12 cellular contexts compared by ENCODE assay signal in genomic region chr4:94641702-94642560, GRCh38.
DNase-seq lines count a peak whose midpoint lies in the region; TF ChIP-seq lines count a peak whose summit lies in the region.
"Had no signal": no experiment of that assay in that cellular context is flagged by ENCODE, and none has a peak within 500 bp of the region (broad histone marks: within the 10 kb centered on the region; RNA-seq: fewer than 3 reads in every experiment).

No MANE protein-coding gene starts in this region.

- no peak overlapping the region for H2AFZ ChIP-seq in SK-N-SH (ENCODE audit: low read depth)

- DNase-seq in H4 (ENCODE audit: low spot score) (peak; percentile 79), SK-N-SH (no peak), fibroblast of mammary gland (ENCODE audit: low read depth) (peak; percentile 68), progenitor cell of endocrine pancreas (ENCODE audit: low spot score, unreplicated experiment) (no peak), SHP77 treated with DMSO at 0.1 percent for 48 hours (lab: John Stamatoyannopoulos, UW) (no peak), right atrium auricular region (ENCODE audit: low spot score) (no peak)
- no peak for DNase-seq in activated CD4-positive, alpha-beta T cell treated with anti-CD3 and anti-CD28 coated beads for 48 hours
- no peak for DNase-seq in activated naive CD4-positive, alpha-beta T cell treated with Interleukin-2 at 50 U/mL for 16 hours
- DNase-seq: Peyer's patch, small intestine had no signal

- H3K27ac Mint-ChIP-seq in progenitor cell of endocrine pancreas = peak overlapping the region; percentile 95

- TF ChIP-seq CTCF in SK-N-SH (IDR thresholded peaks at IDR 0.05) (no peak), fibroblast of mammary gland (conservative IDR thresholded peaks at IDR 0.05; ENCODE audit: control insufficient read depth, insufficient read depth, low read depth, low read length) (no peak), progenitor cell of endocrine pancreas (IDR thresholded peaks at IDR 0.05; ENCODE audit: unreplicated experiment) (no peak), right atrium auricular region (IDR thresholded peaks at IDR 0.05) (no peak)

- H3K27ac ChIP-seq in SK-N-SH (ENCODE audit: low read depth in 2 of 2, low read length in 1 of 2) (peak overlapping the region in 1 of 2 experiments; percentile 59; a peak in 2 of 4 replicates), right atrium auricular region (no peak overlapping the region)
- H3K27ac ChIP-seq: Peyer's patch, vagina had no signal

- H3K27me3 Mint-ChIP-seq in progenitor cell of endocrine pancreas = no peaks in the 10 kb centered on the region
- H3K27me3 Mint-ChIP-seq: central memory CD8-positive, alpha-beta T cell had no signal

- no peak overlapping the region for H3K9ac ChIP-seq in SK-N-SH

- H3K27me3 ChIP-seq in SK-N-SH (ENCODE audit: insufficient read depth) (no peaks in the 10 kb centered on the region), right atrium auricular region (no peaks in the 10 kb centered on the region)
- H3K27me3 ChIP-seq: Peyer's patch, vagina had no signal

- H3K4me3 ChIP-seq in SK-N-SH (ENCODE audit: low read depth in 2 of 2, low read length in 1 of 2) (no peak overlapping the region), fibroblast of mammary gland (ENCODE audit: control insufficient read depth, low read depth, low read length) (no peak overlapping the region), right atrium auricular region (no peak overlapping the region)
- H3K4me3 ChIP-seq: Peyer's patch, vagina had no signal

- CTCF ChIA-PET in SK-N-SH (lab: Yijun Ruan, JAX) = no interaction called here

- peak overlapping the region; percentile 6 for H3K4me3 Mint-ChIP-seq in progenitor cell of endocrine pancreas (ENCODE audit: low read depth)
- H3K4me3 Mint-ChIP-seq: central memory CD8-positive, alpha-beta T cell had no signal

- no peak for TF ChIP-seq RAD21 in SK-N-SH (IDR thresholded peaks at IDR 0.05; ENCODE audit: low read length)

- TF ChIP-seq EP300 in SK-N-SH (IDR thresholded peaks at IDR 0.05; ENCODE audit: borderline replicate concordance in 1 of 2, low read depth in 1 of 2, low read length in 1 of 2) = peak in 1 of 2 experiments; percentile 27; a peak in 1 of 4 replicates

- peaks cover 18% of the 10 kb centered on the region for H3K36me3 Mint-ChIP-seq in progenitor cell of endocrine pancreas (ENCODE audit: insufficient read depth)

- WGBS in SK-N-SH (ENCODE audit: low lambda C conversion rate) = 67% methylated on average over 3 of the region's 3 CpGs

- H3K9me3 ChIP-seq in SK-N-SH (no peaks in the 10 kb centered on the region), right atrium auricular region (no peaks in the 10 kb centered on the region)
- H3K9me3 ChIP-seq: Peyer's patch, vagina had no signal

- POLR2A ChIA-PET in SK-N-SH (lab: Yijun Ruan, JAX) = no interaction called here

- H3K4me1 ChIP-seq in SK-N-SH (ENCODE audit: control insufficient read depth in 1 of 2, insufficient read depth in 2 of 2, low read depth in 1 of 2, low read length in 1 of 2) (peaks cover 0 to 18% of the 10 kb centered on the region in 2 experiments; a peak in 2 of 4 replicates), right atrium auricular region (no peaks in the 10 kb centered on the region)
- H3K4me1 ChIP-seq: Peyer's patch, vagina had no signal

- H3K9me3 Mint-ChIP-seq in progenitor cell of endocrine pancreas (ENCODE audit: low read depth) = peaks cover 7% of the 10 kb centered on the region
- H3K9me3 Mint-ChIP-seq: central memory CD8-positive, alpha-beta T cell had no signal

- H4K20me1 ChIP-seq in SK-N-SH (ENCODE audit: insufficient read depth) = no peaks in the 10 kb centered on the region

- H3K4me1 Mint-ChIP-seq in progenitor cell of endocrine pancreas (ENCODE audit: low read depth) = peaks cover 32% of the 10 kb centered on the region

- H3K79me2 ChIP-seq in SK-N-SH (ENCODE audit: insufficient read depth) = 0 out of 2 replicates have a peak, but pooled peaks cover 5% of the 10 kb centered on the region

- no peaks in the 10 kb centered on the region for H3K9me2 ChIP-seq in SK-N-SH

- no peak overlapping the region for H3K4me2 ChIP-seq in SK-N-SH

- peaks cover 27% of the 10 kb centered on the region for H3F3A ChIP-seq in SK-N-SH (replicated peaks; ENCODE audit: insufficient read depth)

- H3K36me3 ChIP-seq in SK-N-SH (replicated peaks in 1 of 2; ENCODE audit: control insufficient read depth in 1 of 2, insufficient read depth in 2 of 2, low read length in 1 of 2) = peaks cover 6 to 60% of the 10 kb centered on the region in 2 experiments
- peaks cover 89% of the 10 kb centered on the region for H3K36me3 ChIP-seq in right atrium auricular region

TF ChIP-seq in SK-N-SH, 30 proteins besides CTCF, POLR2A, EP300 and RAD21:
- TF ChIP-seq TAF1 (IDR thresholded peaks at IDR 0.05; ENCODE audit: borderline replicate concordance, low read depth, low read length) = no peak
- TF ChIP-seq CHD2 (IDR thresholded peaks at IDR 0.05; ENCODE audit: low read length, partially characterized antibody) = no peak
- TF ChIP-seq PBX3 (IDR thresholded peaks at IDR 0.05) = peak; percentile 85
- no peak for TF ChIP-seq EZH2phosphoT487 (IDR thresholded peaks at IDR 0.05; ENCODE audit: borderline replicate concordance, low read depth)
- TF ChIP-seq JUND (IDR thresholded peaks at IDR 0.05) = peak; percentile 65
- TF ChIP-seq MXI1 (IDR thresholded peaks at IDR 0.05; ENCODE audit: low read depth, low read length) = no peak
- TF ChIP-seq FOSL2 (IDR thresholded peaks at IDR 0.05; ENCODE audit: borderline replicate concordance, low read depth) = peak; percentile 76
- no peak for TF ChIP-seq USF2 (IDR thresholded peaks at IDR 0.05; ENCODE audit: borderline replicate concordance, low read depth, low read length)
- no peak for TF ChIP-seq ELF1 (IDR thresholded peaks at IDR 0.05)
- TF ChIP-seq GATA2 (CRISPR knock-in tag; IDR thresholded peaks at IDR 0.05) = no peak
- TF ChIP-seq TEAD4 (IDR thresholded peaks at IDR 0.05; ENCODE audit: borderline replicate concordance, insufficient read depth) = peak; percentile 57; the same call in 1 of the 2 replicates
- no peak for TF ChIP-seq FOXM1 (IDR thresholded peaks at IDR 0.05; ENCODE audit: low read depth)
- no peak for TF ChIP-seq YY1 (IDR thresholded peaks at IDR 0.05; ENCODE audit: low read depth)
- TF ChIP-seq TCF12 (IDR thresholded peaks at IDR 0.05) = peak; percentile 53
- TF ChIP-seq SIN3A (IDR thresholded peaks at IDR 0.05; ENCODE audit: borderline replicate concordance, low read depth, low read length) = no peak
- TF ChIP-seq POLR2AphosphoS5 (IDR thresholded peaks at IDR 0.05; ENCODE audit: low read depth, low read length) = no peak

Comparison
In these comparisons a context has a peak if more than half of its experiments do, and no peak if none do; other contexts are left out.
1. DNase-seq: peak in H4 (single experiment) and fibroblast of mammary gland (single experiment); none in SK-N-SH (single experiment), progenitor cell of endocrine pancreas (single experiment), activated CD4-positive, alpha-beta T cell treated with anti-CD3 and anti-CD28 coated beads for 48 hours (single experiment), SHP77 treated with DMSO at 0.1 percent for 48 hours (single experiment), right atrium auricular region (single experiment) and activated naive CD4-positive, alpha-beta T cell treated with Interleukin-2 at 50 U/mL for 16 hours (single experiment).